35 cellular contexts compared by ENCODE assay signal in the genomic region with DNA sequence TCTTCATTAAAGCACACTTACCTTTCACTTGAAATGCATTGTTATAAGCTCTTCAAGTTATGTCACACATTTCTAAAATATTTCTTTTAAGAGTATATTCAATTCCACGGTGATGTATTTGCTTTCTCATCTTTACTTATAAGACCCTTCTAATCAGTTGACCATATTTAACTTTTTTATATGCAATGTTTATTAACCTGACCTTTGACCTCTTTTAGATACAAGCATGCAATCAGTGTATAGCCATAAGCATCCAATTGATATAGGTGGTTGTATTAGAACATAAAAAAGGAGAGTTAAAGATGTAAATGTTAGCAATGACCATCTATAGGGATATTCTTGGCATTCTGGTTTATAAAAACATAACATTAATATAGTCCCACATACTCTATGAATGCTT.
"Had no signal": no experiment of that assay in that cellular context is flagged by ENCODE, and none has a peak within 500 bp of the region (broad histone marks: within the 10 kb centered on the region; RNA-seq: fewer than 3 reads in every experiment).

No MANE protein-coding gene starts in this region.

- H3K9me3 ChIP-seq: MG63 had no signal

- H3K27me3 ChIP-seq: MG63 had no signal

- H3K4me3 ChIP-seq: MG63 had no signal

- H3K36me3 ChIP-seq: MG63 had no signal

- DNase-seq: Karpas-422, Kasumi-1, MG63, MM.1S, MV-4-11, NCI-H1048, NCI-H1092, NCI-H1092 treated with DMSO at 0.1 percent for 48 hours, NCI-H1105, NCI-H1105 treated with DMSO at 0.1 percent for 48 hours, NCI-H1417, NCI-H1417 treated with DMSO at 0.1 percent for 48 hours, NCI-H1436, NCI-H1436 treated with DMSO at 0.1 percent for 48 hours, NCI-H146, NCI-H1694, NCI-H1694 treated with DMSO at 0.1 percent for 48 hours, NCI-H187, NCI-H187 treated with DMSO at 0.1 percent for 48 hours, NCI-H1930, NCI-H2029, NCI-H2029 treated with DMSO at 0.1 percent for 48 hours, NCI-H2081, NCI-H2081 treated with DMSO at 0.1 percent for 48 hours, NCI-H2107, NCI-H2171, NCI-H2171 treated with DMSO at 0.1 percent for 48 hours, NCI-H2227 treated with DMSO at 0.1 percent for 48 hours, NCI-H226, NCI-H345, NCI-H446, NCI-H446 treated with DMSO at 0.1 percent for 48 hours, NCI-H510A, NCI-H510A treated with DMSO at 0.1 percent for 48 hours, NCI-H524 had no signal
